ENCODE assay signal across 8 cellular contexts in the genomic region with DNA sequence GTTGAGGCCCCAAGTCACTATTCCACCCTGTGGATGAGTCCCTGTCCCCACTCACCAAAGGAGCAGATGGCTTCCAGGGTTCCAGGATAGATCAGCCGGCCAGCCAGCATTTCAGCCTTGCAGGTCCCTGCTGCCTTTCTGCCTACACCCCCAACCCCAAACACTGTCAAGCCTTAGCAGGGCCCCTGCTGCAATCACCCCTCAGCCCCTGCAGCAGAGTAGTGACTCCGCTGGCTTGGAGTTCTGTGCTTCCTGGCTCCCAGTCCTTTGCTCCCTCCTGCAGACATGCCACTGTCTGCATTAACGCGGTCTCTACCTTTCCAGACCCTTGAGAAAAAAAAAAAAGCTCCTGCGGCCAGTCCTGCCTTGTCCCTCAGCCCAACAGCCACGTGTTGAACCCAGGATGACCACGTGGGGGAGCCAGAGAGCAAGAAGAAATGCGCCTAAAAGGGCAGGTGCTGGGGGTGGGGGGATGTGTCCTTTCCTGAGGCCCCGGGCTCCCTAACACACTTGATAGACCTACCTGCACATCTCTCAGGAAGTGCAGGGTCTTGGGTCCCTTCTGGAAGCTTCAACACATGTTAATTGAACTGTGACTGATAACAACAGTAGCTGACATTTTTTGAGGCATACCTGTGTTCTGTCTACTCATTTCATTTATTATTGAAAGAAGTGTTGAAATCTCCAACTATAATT. TPM values are rescaled to one million over a fixed set of nuclear protein-coding genes. Genes with fewer than 3 reads are reported as not detected.
DNase-seq lines count a peak whose midpoint lies in the region; ATAC-seq and TF ChIP-seq lines count a peak whose summit lies in the region.

No MANE protein-coding gene starts in this region.

- peak; percentile 93 for TF ChIP-seq CTCF in BE2C (IDR thresholded peaks at IDR 0.05; ENCODE audit: low read depth, low read length)

- H3K4me3 ChIP-seq in BE2C (ENCODE audit: low read depth, low read length): no peak overlapping the region

- no peak overlapping the region for H3K27ac ChIP-seq in caudate nucleus (ENCODE audit: low read depth, low read length)

- H3K27me3 ChIP-seq in BE2C: peaks cover 7% of the 10 kb centered on the region; the same call in 1 of the 2 replicates

- H3K4me1 ChIP-seq in BE2C: no peaks in the 10 kb centered on the region

- H3K36me3 ChIP-seq in BE2C: no peaks in the 10 kb centered on the region

- peak; percentile 71 for DNase-seq in BE2C
- peak; percentile 47 for DNase-seq in NCI-H2107 (lab: John Stamatoyannopoulos, UW)
- peak; percentile 58 to 91 (median 72) for DNase-seq in activated CD4-positive, CD25-positive, alpha-beta regulatory T cell (lab: John Stamatoyannopoulos, UW)
- DNase-seq in caudate nucleus (lab: John Stamatoyannopoulos, UW): peak in 44 of 61 donors; percentile 4 to 68 (median 21)
- DNase-seq in kidney tubule cell (ENCODE audit: low spot score): peak; percentile 53
- peak; percentile 74 to 85 for DNase-seq in stimulated activated CD4-positive, alpha-beta T cell treated with anti-CD3 and anti-CD28 coated beads, Interleukin-4, amount 100 ng/mL, for 48 hours (ENCODE audit: low read depth in 2 of 2)

- no peaks in the 10 kb centered on the region for H3K9me3 ChIP-seq in BE2C

- ATAC-seq in GM21576 (IDR thresholded peaks at IDR 0.05; ENCODE audit: unreplicated experiment) (peak; percentile 69), GM21423 (IDR thresholded peaks at IDR 0.05; ENCODE audit: unreplicated experiment) (no peak)

RNA-seq across cellular contexts. Expression of a gene that starts 37.4 kb away (rescaled TPM):
- polyA plus RNA-seq in BE2C (2012; ENCODE audit: insufficient read depth, insufficient read length, low read depth): 1.3 TPM

Comparison
In these comparisons a context has a peak if more than half of its experiments do, and no peak if none do; other contexts are left out.
1. DNase-seq: peak in every context shown above with its lines; median percentile 80 in stimulated activated CD4-positive, alpha-beta T cell treated with anti-CD3 and anti-CD28 coated beads, Interleukin-4, amount 100 ng/mL, for 48 hours; 72 in activated CD4-positive, CD25-positive, alpha-beta regulatory T cell; 71 in BE2C; 53 in kidney tubule cell; 47 in NCI-H2107; 21 in caudate nucleus.